In the genomic region with DNA sequence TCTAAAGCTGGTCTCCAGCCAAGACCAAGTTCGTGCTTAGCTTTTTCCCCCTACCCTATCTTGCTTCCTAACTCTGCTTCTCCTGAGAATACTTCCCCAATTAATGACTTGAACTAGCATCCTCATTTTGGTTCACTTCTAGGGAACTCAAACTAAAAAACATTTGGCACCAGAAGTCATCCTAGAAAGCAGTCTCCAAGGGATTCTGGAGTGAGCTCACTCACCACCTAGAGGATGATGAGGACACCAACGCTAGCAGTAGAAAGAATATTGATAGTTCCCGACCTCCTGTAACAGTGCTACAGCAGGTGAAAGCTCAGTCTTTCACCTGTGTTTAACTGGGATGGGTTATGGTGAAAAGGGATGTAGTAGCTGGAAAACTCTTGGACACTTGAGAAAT, we compare ENCODE assay signal across 1 cellular context.
TF ChIP-seq lines count a peak whose summit lies in the region.

No MANE protein-coding gene starts in this region.

TF ChIP-seq in A549, 52 proteins besides CTCF, POLR2A, EP300 and RAD21 (continued from another document):
- TF ChIP-seq BHLHE40 (IDR thresholded peaks at IDR 0.05; ENCODE audit: low read depth, low read length) = no peak
- no peak for TF ChIP-seq FOXS1 (CRISPR knock-in tag; IDR thresholded peaks at IDR 0.05)
- TF ChIP-seq CBX8 (IDR thresholded peaks at IDR 0.05) = no peak
- TF ChIP-seq RFX5 (IDR thresholded peaks at IDR 0.05) = no peak
- no peak for TF ChIP-seq RARB (CRISPR knock-in tag; IDR thresholded peaks at IDR 0.05)
